11 cellular contexts compared by ENCODE assay signal in genomic region chr2:38925982-38926381, GRCh38.
"Had no signal": no experiment of that assay in that cellular context is flagged by ENCODE, and none has a peak within 500 bp of the region (broad histone marks: within the 10 kb centered on the region; RNA-seq: fewer than 3 reads in every experiment).

No MANE protein-coding gene starts in this region.

- H3K27me3 ChIP-seq: upper lobe of left lung had no signal

- H3K4me1 ChIP-seq: upper lobe of left lung had no signal

- H3K9me3 Mint-ChIP-seq: activated T-helper 1 cell treated with anti-CD3 and anti-CD28 coated beads, Interleukin-12 subunit alpha, Interleukin-12 subunit beta, Interleukin-2, Interleukin-4 antibody, amounts not matched to agents 30 ng/mL and 10 ng/mL and 1 ng/mL, durations not matched to agents 14 hours and 24 hours and 36 hours; nephron had no signal

- H3K4me3 ChIP-seq: upper lobe of left lung had no signal

- H3K27ac ChIP-seq: upper lobe of left lung had no signal

- H3K36me3 ChIP-seq: upper lobe of left lung had no signal

- H3K4me1 Mint-ChIP-seq: activated CD4-positive, alpha-beta T cell treated with anti-CD3 and anti-CD28 coated beads for 36 hours; nephron had no signal

- H3K9me3 ChIP-seq: upper lobe of left lung had no signal

- H3K27ac Mint-ChIP-seq: activated CD4-positive, alpha-beta T cell treated with anti-CD3 and anti-CD28 coated beads for 36 hours; activated CD8-positive, alpha-beta T cell treated with anti-CD3 and anti-CD28 coated beads, Interleukin-2, amount 10 ng/mL, durations not matched to agents 7 days and 5 days; activated T-helper 1 cell treated with anti-CD3 and anti-CD28 coated beads, Interleukin-12 subunit alpha, Interleukin-12 subunit beta, Interleukin-2, Interleukin-4 antibody, amounts not matched to agents 30 ng/mL and 10 ng/mL and 1 ng/mL, durations not matched to agents 14 hours and 24 hours and 36 hours; nephron had no signal

- ATAC-seq: activated CD4-positive, alpha-beta T cell treated with anti-CD3 and anti-CD28 coated beads for 36 hours; activated CD8-positive, alpha-beta T cell treated with anti-CD3 and anti-CD28 coated beads, Interleukin-2, amount 10 ng/mL, durations not matched to agents 7 days and 5 days had no signal

- DNase-seq: activated CD4-positive, alpha-beta T cell treated with anti-CD3 and anti-CD28 coated beads for 36 hours; activated CD8-positive, alpha-beta T cell treated with anti-CD3 and anti-CD28 coated beads, Interleukin-2, amount 10 ng/mL, durations not matched to agents 7 days and 5 days; activated naive CD4-positive, alpha-beta T cell treated with Interleukin-2 at 50 U/mL for 16 hours; central memory CD4-positive, alpha-beta T cell; effector memory CD4-positive, alpha-beta T cell; mammary epithelial cell; stimulated activated CD4-positive, alpha-beta T cell treated with anti-CD3 and anti-CD28 coated beads, Interleukin-12 subunit alpha, Interleukin-12 subunit beta, amount 100 ng/mL, for 4 hours; stimulated activated naive CD4-positive, alpha-beta T cell treated with Interleukin-2 at 50 U/mL for 16 hours; upper lobe of left lung had no signal

- H3K27me3 Mint-ChIP-seq: activated CD4-positive, alpha-beta T cell treated with anti-CD3 and anti-CD28 coated beads for 36 hours had no signal

- H3K4me3 Mint-ChIP-seq: activated CD4-positive, alpha-beta T cell treated with anti-CD3 and anti-CD28 coated beads for 36 hours; activated CD8-positive, alpha-beta T cell treated with anti-CD3 and anti-CD28 coated beads, Interleukin-2, amount 10 ng/mL, durations not matched to agents 7 days and 5 days; activated T-helper 1 cell treated with anti-CD3 and anti-CD28 coated beads, Interleukin-12 subunit alpha, Interleukin-12 subunit beta, Interleukin-2, Interleukin-4 antibody, amounts not matched to agents 30 ng/mL and 10 ng/mL and 1 ng/mL, durations not matched to agents 14 hours and 24 hours and 36 hours; nephron had no signal
